In genomic region chr1:26035203-26035958, GRCh38 we compare ENCODE assay signal across 1 cellular context.
A peak's percentile ranks its signal among the peaks of the same experiment; 100 is the strongest.
TF ChIP-seq lines count a peak whose summit lies in the region.

No MANE protein-coding gene starts in this region.

TF ChIP-seq in K562, 482 proteins besides CTCF, POLR2A, EP300 and RAD21 (continued from another document and continues in another):
- TF ChIP-seq, protein P1, sequence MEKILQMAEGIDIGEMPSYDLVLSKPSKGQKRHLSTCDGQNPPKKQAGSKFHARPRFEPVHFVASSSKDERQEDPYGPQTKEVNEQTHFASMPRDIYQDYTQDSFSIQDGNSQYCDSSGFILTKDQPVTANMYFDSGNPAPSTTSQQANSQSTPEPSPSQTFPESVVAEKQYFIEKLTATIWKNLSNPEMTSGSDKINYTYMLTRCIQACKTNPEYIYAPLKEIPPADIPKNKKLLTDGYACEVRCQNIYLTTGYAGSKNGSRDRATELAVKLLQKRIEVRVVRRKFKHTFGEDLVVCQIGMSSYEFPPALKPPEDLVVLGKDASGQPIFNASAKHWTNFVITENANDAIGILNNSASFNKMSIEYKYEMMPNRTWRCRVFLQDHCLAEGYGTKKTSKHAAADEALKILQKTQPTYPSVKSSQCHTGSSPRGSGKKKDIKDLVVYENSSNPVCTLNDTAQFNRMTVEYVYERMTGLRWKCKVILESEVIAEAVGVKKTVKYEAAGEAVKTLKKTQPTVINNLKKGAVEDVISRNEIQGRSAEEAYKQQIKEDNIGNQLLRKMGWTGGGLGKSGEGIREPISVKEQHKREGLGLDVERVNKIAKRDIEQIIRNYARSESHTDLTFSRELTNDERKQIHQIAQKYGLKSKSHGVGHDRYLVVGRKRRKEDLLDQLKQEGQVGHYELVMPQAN (IDR thresholded peaks at IDR 0.05; ENCODE audit: borderline replicate concordance), result peak; percentile 79; the same call in 1 of the 2 replicates
- TF ChIP-seq ZKSCAN8 (CRISPR knock-in tag; IDR thresholded peaks at IDR 0.05) (no peak), NEUROD1 (IDR thresholded peaks at IDR 0.05; ENCODE audit: borderline replicate concordance, low read depth, low read length, partially characterized antibody) (peak; percentile 30), ZNF77 (CRISPR knock-in tag; IDR thresholded peaks at IDR 0.05) (no peak), TAF1 (IDR thresholded peaks at IDR 0.05; ENCODE audit: control insufficient read depth, extremely low read depth, insufficient read depth, low read length, severe bottlenecking) (peak; percentile 78), PTBP1 (IDR thresholded peaks at IDR 0.05; ENCODE audit: low read depth, low read length) (no peak), ZNF445 (CRISPR knock-in tag; IDR thresholded peaks at IDR 0.05; ENCODE audit: low read depth) (no peak), EWSR1 (IDR thresholded peaks at IDR 0.05; ENCODE audit: borderline replicate concordance, low read depth, partially characterized antibody) (no peak), MLX (CRISPR knock-in tag; conservative IDR thresholded peaks at IDR 0.05) (no peak; a peak in 2 of 4 replicates), ZNF12 (CRISPR knock-in tag; IDR thresholded peaks at IDR 0.05) (peak; percentile 80; the same call in 1 of the 2 replicates), MEF2D (tag; conservative IDR thresholded peaks at IDR 0.05; ENCODE audit: low read depth) (no peak), LCOR (CRISPR knock-in tag; IDR thresholded peaks at IDR 0.05) (peak; percentile 57; the same call in 1 of the 2 replicates), THAP12 (CRISPR knock-in tag; IDR thresholded peaks at IDR 0.05) (peak; percentile 97), ZFP1 (CRISPR knock-in tag; IDR thresholded peaks at IDR 0.05) (no peak), ZNF699 (CRISPR knock-in tag; IDR thresholded peaks at IDR 0.05; ENCODE audit: insufficient replicate concordance) (no peak), ZNF212 (CRISPR knock-in tag; IDR thresholded peaks at IDR 0.05) (no peak), SUPT5H (IDR thresholded peaks at IDR 0.05) (peak; percentile 99), BCOR (IDR thresholded peaks at IDR 0.05) (peak; percentile 77), ZBTB9 (CRISPR knock-in tag; IDR thresholded peaks at IDR 0.05) (peak; percentile 54), ZNF197 (CRISPR knock-in tag; IDR thresholded peaks at IDR 0.05; ENCODE audit: low read depth) (no peak), NR4A1 (CRISPR knock-in tag; IDR thresholded peaks at IDR 0.05) (no peak), NR4A1 (tag; IDR thresholded peaks at IDR 0.05) (peak; percentile 31; the same call in 1 of the 2 replicates), CGGBP1 (CRISPR knock-in tag; IDR thresholded peaks at IDR 0.05) (peak; percentile 76), TCFL5 (CRISPR knock-in tag; conservative IDR thresholded peaks at IDR 0.05) (no peak), ARNT (IDR thresholded peaks at IDR 0.05) (no peak), RBM15 (IDR thresholded peaks at IDR 0.05; ENCODE audit: insufficient read depth, low read length) (no peak), NR2C1 (IDR thresholded peaks at IDR 0.05) (no peak), NR2C1 (tag; IDR thresholded peaks at IDR 0.05) (no peak), BRF1 (IDR thresholded peaks at IDR 0.05; ENCODE audit: borderline replicate concordance, extremely low read depth, insufficient read length) (no peak), CBX3 (IDR thresholded peaks at IDR 0.05; ENCODE audit: borderline replicate concordance in 1 of 2, low read length in 2 of 2) (peak in 1 of 2 experiments; percentile 35; a peak in 1 of 3 replicates), HDAC3 (IDR thresholded peaks at IDR 0.05; ENCODE audit: borderline replicate concordance, partially characterized antibody) (no peak), MTA3 (IDR thresholded peaks at IDR 0.05; ENCODE audit: borderline replicate concordance) (peak; percentile 74; the same call in 1 of the 2 replicates), GABPB1 (CRISPR knock-in tag; IDR thresholded peaks at IDR 0.05) (peak; percentile 60; the same call in 1 of the 2 replicates), RBFOX2 (IDR thresholded peaks at IDR 0.05; ENCODE audit: low read depth, low read length) (peak; percentile 86), ZNF436 (CRISPR knock-in tag; IDR thresholded peaks at IDR 0.05) (0 out of 2 replicates have a peak, but pooled peaks have one; percentile 65), LEF1 (IDR thresholded peaks at IDR 0.05) (no peak), JUND (IDR thresholded peaks at IDR 0.05; ENCODE audit: borderline replicate concordance, low read depth, low read length) (peak; percentile 38; the same call in 1 of the 2 replicates), JUND (tag; IDR thresholded peaks at IDR 0.05; ENCODE audit: borderline replicate concordance, low read depth, low read length) (no peak; the same call in 2 of the 3 replicates), KDM4B (IDR thresholded peaks at IDR 0.05; ENCODE audit: borderline replicate concordance in 2 of 2, low read depth in 1 of 2) (0 out of 4 replicates have a peak, but pooled peaks of 1 of the 2 experiments have one; percentile 64), RBM14 (IDR thresholded peaks at IDR 0.05; ENCODE audit: borderline replicate concordance, insufficient read depth, low read depth, low read length) (no peak), CCNT2 (IDR thresholded peaks at IDR 0.05; ENCODE audit: borderline replicate concordance, extremely low read depth, insufficient read length, low read depth, low read length) (peak; percentile 90), HINFP (tag; conservative IDR thresholded peaks at IDR 0.05; ENCODE audit: low read depth) (no peak; the same call in 1 of the 2 replicates), ZNF76 (CRISPR knock-in tag; IDR thresholded peaks at IDR 0.05; ENCODE audit: borderline replicate concordance) (no peak; the same call in 1 of the 2 replicates), RCOR1 (IDR thresholded peaks at IDR 0.05; ENCODE audit: borderline replicate concordance in 1 of 2, low read depth in 2 of 2, low read length in 2 of 2) (peak in 1 of 2 experiments; percentile 68; a peak in 1 of 4 replicates)
- TF ChIP-seq, protein P2, sequence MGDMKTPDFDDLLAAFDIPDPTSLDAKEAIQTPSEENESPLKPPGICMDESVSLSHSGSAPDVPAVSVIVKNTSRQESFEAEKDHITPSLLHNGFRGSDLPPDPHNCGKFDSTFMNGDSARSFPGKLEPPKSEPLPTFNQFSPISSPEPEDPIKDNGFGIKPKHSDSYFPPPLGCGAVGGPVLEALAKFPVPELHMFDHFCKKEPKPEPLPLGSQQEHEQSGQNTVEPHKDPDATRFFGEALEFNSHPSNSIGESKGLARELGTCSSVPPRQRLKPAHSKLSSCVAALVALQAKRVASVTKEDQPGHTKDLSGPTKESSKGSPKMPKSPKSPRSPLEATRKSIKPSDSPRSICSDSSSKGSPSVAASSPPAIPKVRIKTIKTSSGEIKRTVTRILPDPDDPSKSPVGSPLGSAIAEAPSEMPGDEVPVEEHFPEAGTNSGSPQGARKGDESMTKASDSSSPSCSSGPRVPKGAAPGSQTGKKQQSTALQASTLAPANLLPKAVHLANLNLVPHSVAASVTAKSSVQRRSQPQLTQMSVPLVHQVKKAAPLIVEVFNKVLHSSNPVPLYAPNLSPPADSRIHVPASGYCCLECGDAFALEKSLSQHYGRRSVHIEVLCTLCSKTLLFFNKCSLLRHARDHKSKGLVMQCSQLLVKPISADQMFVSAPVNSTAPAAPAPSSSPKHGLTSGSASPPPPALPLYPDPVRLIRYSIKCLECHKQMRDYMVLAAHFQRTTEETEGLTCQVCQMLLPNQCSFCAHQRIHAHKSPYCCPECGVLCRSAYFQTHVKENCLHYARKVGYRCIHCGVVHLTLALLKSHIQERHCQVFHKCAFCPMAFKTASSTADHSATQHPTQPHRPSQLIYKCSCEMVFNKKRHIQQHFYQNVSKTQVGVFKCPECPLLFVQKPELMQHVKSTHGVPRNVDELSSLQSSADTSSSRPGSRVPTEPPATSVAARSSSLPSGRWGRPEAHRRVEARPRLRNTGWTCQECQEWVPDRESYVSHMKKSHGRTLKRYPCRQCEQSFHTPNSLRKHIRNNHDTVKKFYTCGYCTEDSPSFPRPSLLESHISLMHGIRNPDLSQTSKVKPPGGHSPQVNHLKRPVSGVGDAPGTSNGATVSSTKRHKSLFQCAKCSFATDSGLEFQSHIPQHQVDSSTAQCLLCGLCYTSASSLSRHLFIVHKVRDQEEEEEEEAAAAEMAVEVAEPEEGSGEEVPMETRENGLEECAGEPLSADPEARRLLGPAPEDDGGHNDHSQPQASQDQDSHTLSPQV (IDR thresholded peaks at IDR 0.05), result peak; percentile 90
- TF ChIP-seq, protein P3, sequence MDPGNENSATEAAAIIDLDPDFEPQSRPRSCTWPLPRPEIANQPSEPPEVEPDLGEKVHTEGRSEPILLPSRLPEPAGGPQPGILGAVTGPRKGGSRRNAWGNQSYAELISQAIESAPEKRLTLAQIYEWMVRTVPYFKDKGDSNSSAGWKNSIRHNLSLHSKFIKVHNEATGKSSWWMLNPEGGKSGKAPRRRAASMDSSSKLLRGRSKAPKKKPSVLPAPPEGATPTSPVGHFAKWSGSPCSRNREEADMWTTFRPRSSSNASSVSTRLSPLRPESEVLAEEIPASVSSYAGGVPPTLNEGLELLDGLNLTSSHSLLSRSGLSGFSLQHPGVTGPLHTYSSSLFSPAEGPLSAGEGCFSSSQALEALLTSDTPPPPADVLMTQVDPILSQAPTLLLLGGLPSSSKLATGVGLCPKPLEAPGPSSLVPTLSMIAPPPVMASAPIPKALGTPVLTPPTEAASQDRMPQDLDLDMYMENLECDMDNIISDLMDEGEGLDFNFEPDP (CRISPR knock-in tag; IDR thresholded peaks at IDR 0.05), result no peak
- TF ChIP-seq, protein P4, sequence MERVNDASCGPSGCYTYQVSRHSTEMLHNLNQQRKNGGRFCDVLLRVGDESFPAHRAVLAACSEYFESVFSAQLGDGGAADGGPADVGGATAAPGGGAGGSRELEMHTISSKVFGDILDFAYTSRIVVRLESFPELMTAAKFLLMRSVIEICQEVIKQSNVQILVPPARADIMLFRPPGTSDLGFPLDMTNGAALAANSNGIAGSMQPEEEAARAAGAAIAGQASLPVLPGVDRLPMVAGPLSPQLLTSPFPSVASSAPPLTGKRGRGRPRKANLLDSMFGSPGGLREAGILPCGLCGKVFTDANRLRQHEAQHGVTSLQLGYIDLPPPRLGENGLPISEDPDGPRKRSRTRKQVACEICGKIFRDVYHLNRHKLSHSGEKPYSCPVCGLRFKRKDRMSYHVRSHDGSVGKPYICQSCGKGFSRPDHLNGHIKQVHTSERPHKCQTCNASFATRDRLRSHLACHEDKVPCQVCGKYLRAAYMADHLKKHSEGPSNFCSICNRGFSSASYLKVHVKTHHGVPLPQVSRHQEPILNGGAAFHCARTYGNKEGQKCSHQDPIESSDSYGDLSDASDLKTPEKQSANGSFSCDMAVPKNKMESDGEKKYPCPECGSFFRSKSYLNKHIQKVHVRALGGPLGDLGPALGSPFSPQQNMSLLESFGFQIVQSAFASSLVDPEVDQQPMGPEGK (CRISPR knock-in tag; IDR thresholded peaks at IDR 0.05; ENCODE audit: borderline replicate concordance), result no peak
- TF ChIP-seq, protein P5, sequence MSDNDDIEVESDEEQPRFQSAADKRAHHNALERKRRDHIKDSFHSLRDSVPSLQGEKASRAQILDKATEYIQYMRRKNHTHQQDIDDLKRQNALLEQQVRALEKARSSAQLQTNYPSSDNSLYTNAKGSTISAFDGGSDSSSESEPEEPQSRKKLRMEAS (CRISPR knock-in tag; IDR thresholded peaks at IDR 0.05), result peak; percentile 96
- TF ChIP-seq, protein P6, sequence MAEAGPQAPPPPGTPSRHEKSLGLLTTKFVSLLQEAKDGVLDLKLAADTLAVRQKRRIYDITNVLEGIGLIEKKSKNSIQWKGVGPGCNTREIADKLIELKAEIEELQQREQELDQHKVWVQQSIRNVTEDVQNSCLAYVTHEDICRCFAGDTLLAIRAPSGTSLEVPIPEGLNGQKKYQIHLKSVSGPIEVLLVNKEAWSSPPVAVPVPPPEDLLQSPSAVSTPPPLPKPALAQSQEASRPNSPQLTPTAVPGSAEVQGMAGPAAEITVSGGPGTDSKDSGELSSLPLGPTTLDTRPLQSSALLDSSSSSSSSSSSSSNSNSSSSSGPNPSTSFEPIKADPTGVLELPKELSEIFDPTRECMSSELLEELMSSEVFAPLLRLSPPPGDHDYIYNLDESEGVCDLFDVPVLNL (CRISPR knock-in tag; IDR thresholded peaks at IDR 0.05; ENCODE audit: low read depth), result no peak
